In the genomic region with DNA sequence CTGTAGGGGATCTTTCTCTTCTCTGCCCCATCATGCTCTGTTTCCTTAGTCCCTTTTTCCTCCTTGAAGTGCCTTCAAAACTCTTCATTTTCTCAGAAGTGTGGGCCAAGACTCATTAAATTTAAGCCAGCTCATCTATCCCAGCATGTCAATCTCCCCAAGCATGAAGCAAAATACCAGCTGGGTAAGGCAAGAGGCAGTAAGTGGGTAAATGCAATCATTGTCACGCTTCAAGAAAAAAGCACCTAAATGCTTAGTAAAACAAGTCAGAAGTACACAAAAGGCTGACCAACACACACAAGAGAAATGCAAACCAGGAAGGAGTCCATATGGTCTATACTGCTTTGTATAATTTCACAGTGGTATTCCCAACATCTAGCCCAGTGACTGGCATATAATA, we compare ENCODE assay signal across 30 cellular contexts.
"Had no signal": no experiment of that assay in that cellular context is flagged by ENCODE, and none has a peak within 500 bp of the region (broad histone marks: within the 10 kb centered on the region; RNA-seq: fewer than 3 reads in every experiment).

No MANE protein-coding gene starts in this region.

- H3K27ac ChIP-seq: PC-9, VCaP had no signal

- H2AFZ ChIP-seq: PC-9 had no signal

- H3K27ac Mint-ChIP-seq: activated B cell treated with CpG ODN at 0.5 μM for 24 hours; activated CD4-positive, alpha-beta memory T cell treated with anti-CD3 and anti-CD28 coated beads for 36 hours; activated naive CD4-positive, alpha-beta T cell treated with anti-CD3 and anti-CD28 coated beads, Interleukin-2, amount 10 ng/mL, durations not matched to agents 7 days and 5 days; activated naive CD8-positive, alpha-beta T cell treated with anti-CD3 and anti-CD28 coated beads for 36 hours had no signal

- H3K4me1 Mint-ChIP-seq: activated B cell treated with CpG ODN at 0.5 μM for 24 hours; activated naive CD4-positive, alpha-beta T cell treated with anti-CD3 and anti-CD28 coated beads, Interleukin-2, amount 10 ng/mL, durations not matched to agents 7 days and 5 days had no signal

- H3K27me3 Mint-ChIP-seq: activated B cell treated with CpG ODN at 0.5 μM for 24 hours; activated naive CD4-positive, alpha-beta T cell treated with anti-CD3 and anti-CD28 coated beads, Interleukin-2, amount 10 ng/mL, durations not matched to agents 7 days and 5 days had no signal

- DNase-seq: activated B cell treated with CpG ODN at 0.5 μM for 24 hours; activated CD4-positive, alpha-beta memory T cell treated with anti-CD3 and anti-CD28 coated beads for 36 hours; activated CD4-positive, alpha-beta T cell treated with anti-CD3 and anti-CD28 coated beads for 4 hours; activated CD4-positive, alpha-beta T cell treated with anti-CD3 and anti-CD28 coated beads, Interleukin-2, amount 50 U/mL, for 1 hour; activated CD4-positive, CD25-positive, alpha-beta regulatory T cell treated with anti-CD3 and anti-CD28 coated beads, Interleukin-2, amount 50 U/mL, for 72 hours; activated CD8-positive, alpha-beta memory T cell treated with anti-CD3 and anti-CD28 coated beads, Interleukin-2, amount 50 U/mL, for 48 hours; activated effector memory CD4-positive, alpha-beta T cell treated with Interleukin-2 at 50 U/mL for 16 hours; activated naive CD4-positive, alpha-beta T cell treated with anti-CD3 and anti-CD28 coated beads, Interleukin-2, amount 10 ng/mL, durations not matched to agents 7 days and 5 days; activated naive CD8-positive, alpha-beta T cell treated with anti-CD3 and anti-CD28 coated beads for 36 hours; activated T-cell treated with anti-CD3 and anti-CD28 coated beads, Interleukin-2, amount 50 U/mL, for 48 hours; amniotic stem cell; aorta; brain microvascular endothelial cell; central memory CD4-positive, alpha-beta T cell; NCI-H1092 treated with DMSO at 0.1 percent for 48 hours; NCI-H146; NCI-H187; NCI-H2029 treated with DMSO at 0.1 percent for 48 hours; NCI-H2107; NCI-H2171; NCI-H510A; NCI-H526; NCI-H748 treated with DMSO at 0.1 percent for 48 hours; PC-9; Right ventricle myocardium superior; SW 1271; T-helper 1 cell; T-helper 2 cell; T-helper 9 cell had no signal

- H3K27me3 ChIP-seq: brain microvascular endothelial cell had no signal

- H3K4me3 Mint-ChIP-seq: activated B cell treated with CpG ODN at 0.5 μM for 24 hours; activated CD4-positive, alpha-beta memory T cell treated with anti-CD3 and anti-CD28 coated beads for 36 hours; activated naive CD4-positive, alpha-beta T cell treated with anti-CD3 and anti-CD28 coated beads, Interleukin-2, amount 10 ng/mL, durations not matched to agents 7 days and 5 days; activated naive CD8-positive, alpha-beta T cell treated with anti-CD3 and anti-CD28 coated beads for 36 hours had no signal

- H3K4me3 ChIP-seq: PC-9 had no signal

- H3K4me2 ChIP-seq: PC-9 had no signal

- H3K9me3 Mint-ChIP-seq: activated B cell treated with CpG ODN at 0.5 μM for 24 hours; activated CD4-positive, alpha-beta memory T cell treated with anti-CD3 and anti-CD28 coated beads for 36 hours; activated naive CD4-positive, alpha-beta T cell treated with anti-CD3 and anti-CD28 coated beads, Interleukin-2, amount 10 ng/mL, durations not matched to agents 7 days and 5 days had no signal

- H3K36me3 Mint-ChIP-seq: activated CD4-positive, alpha-beta memory T cell treated with anti-CD3 and anti-CD28 coated beads for 36 hours; activated naive CD4-positive, alpha-beta T cell treated with anti-CD3 and anti-CD28 coated beads, Interleukin-2, amount 10 ng/mL, durations not matched to agents 7 days and 5 days; activated naive CD8-positive, alpha-beta T cell treated with anti-CD3 and anti-CD28 coated beads for 36 hours had no signal

- H3K36me3 ChIP-seq: brain microvascular endothelial cell had no signal
